ENCODE assay signal across 10 cellular contexts in genomic region chr14:21735200-21735599, GRCh38.
DNase-seq lines count a peak whose midpoint lies in the region; ATAC-seq and TF ChIP-seq lines count a peak whose summit lies in the region.
"Had no signal": no experiment of that assay in that cellular context is flagged by ENCODE, and none has a peak within 500 bp of the region (broad histone marks: within the 10 kb centered on the region; RNA-seq: fewer than 3 reads in every experiment).

No MANE protein-coding gene starts in this region.

- WGBS in testis, 2 donors = 81 to 83% methylated on average over 3 of the region's 3 CpGs

- intact Hi-C loops in activated naive CD4-positive, alpha-beta T cell treated with anti-CD3 and anti-CD28 coated beads for 36 hours (cut with micrococcal nuclease) = loop anchor here (2.0 to 10.0 kb wide), 3 partner anchors 14 to 832 kb away; no protein-coding TSS in a partner anchor
- intact Hi-C loops in naive thymus-derived CD4-positive, alpha-beta T cell (cut with micrococcal nuclease) = loop anchor here (2.0 to 10.0 kb wide), 2 partner anchors 14 to 920 kb away; no protein-coding TSS in a partner anchor
- intact Hi-C loops in testis (cut with DNase I; ENCODE audit: low total_unique reads) = no loop called here

- no peaks in the 10 kb centered on the region for H3K27me3 ChIP-seq in CD8-positive, alpha-beta memory T cell (ENCODE audit: insufficient read depth, low read length, poor library complexity, severe bottlenecking)
- no peaks in the 10 kb centered on the region for H3K27me3 ChIP-seq in naive thymus-derived CD4-positive, alpha-beta T cell (ENCODE audit: control insufficient read depth in 2 of 2, insufficient read depth in 2 of 2, low read length in 2 of 2)
- no peaks in the 10 kb centered on the region for H3K27me3 ChIP-seq in testis

- peak overlapping the region; percentile 65 for H3K27ac Mint-ChIP-seq in activated naive CD4-positive, alpha-beta T cell treated with anti-CD3 and anti-CD28 coated beads for 36 hours
- peak overlapping the region in 6 of 8 donors; percentile 15 to 86 (median 43) for H3K27ac Mint-ChIP-seq in CD8-positive, alpha-beta memory T cell
- H3K27ac Mint-ChIP-seq in activated CD8-positive, alpha-beta T cell treated with anti-CD3 and anti-CD28 coated beads, Interleukin-2, amount 10 ng/mL, durations not matched to agents 7 days and 5 days = no peak overlapping the region
- H3K27ac Mint-ChIP-seq in naive thymus-derived CD4-positive, alpha-beta T cell = peak overlapping the region in 3 of 9 donors; percentile 38 to 76 (median 45)

- peaks cover 23% of the 10 kb centered on the region for H3K27me3 Mint-ChIP-seq in activated naive CD4-positive, alpha-beta T cell treated with anti-CD3 and anti-CD28 coated beads for 36 hours (ENCODE audit: low read depth)
- peaks cover 15 to 42% of the 10 kb centered on the region in 2 donors for H3K27me3 Mint-ChIP-seq in CD8-positive, alpha-beta memory T cell
- H3K27me3 Mint-ChIP-seq in activated CD8-positive, alpha-beta T cell treated with anti-CD3 and anti-CD28 coated beads, Interleukin-2, amount 10 ng/mL, durations not matched to agents 7 days and 5 days (ENCODE audit: low read depth) = peaks cover 30% of the 10 kb centered on the region
- peaks cover 34 to 52% (median 43%) of the 10 kb centered on the region in 5 donors for H3K27me3 Mint-ChIP-seq in naive thymus-derived CD4-positive, alpha-beta T cell

- no peaks in the 10 kb centered on the region for H3K36me3 ChIP-seq in CD8-positive, alpha-beta memory T cell (ENCODE audit: insufficient read depth, low read length)
- H3K36me3 ChIP-seq in naive thymus-derived CD4-positive, alpha-beta T cell (ENCODE audit: control insufficient read depth in 2 of 3, insufficient read depth in 3 of 3, low read length in 3 of 3) = no peaks in the 10 kb centered on the region
- H3K36me3 ChIP-seq in testis (ENCODE audit: low read depth, missing control alignments) = no peaks in the 10 kb centered on the region

- no peak for TF ChIP-seq POLR2A in testis (IDR thresholded peaks at IDR 0.05)

- H3K4me1 Mint-ChIP-seq in activated naive CD4-positive, alpha-beta T cell treated with anti-CD3 and anti-CD28 coated beads for 36 hours (ENCODE audit: low read depth) = peaks cover 10% of the 10 kb centered on the region
- peaks cover 6 to 13% (median 10%) of the 10 kb centered on the region in 3 donors for H3K4me1 Mint-ChIP-seq in CD8-positive, alpha-beta memory T cell
- peaks cover 7% of the 10 kb centered on the region for H3K4me1 Mint-ChIP-seq in activated CD8-positive, alpha-beta T cell treated with anti-CD3 and anti-CD28 coated beads, Interleukin-2, amount 10 ng/mL, durations not matched to agents 7 days and 5 days (ENCODE audit: low read depth)
- H3K4me1 Mint-ChIP-seq in naive thymus-derived CD4-positive, alpha-beta T cell = peaks cover 6 to 14% (median 8%) of the 10 kb centered on the region in 7 donors

- TF ChIP-seq CTCF in testis (IDR thresholded peaks at IDR 0.05) = no peak

- no peaks in the 10 kb centered on the region for H3K9me3 Mint-ChIP-seq in activated naive CD4-positive, alpha-beta T cell treated with anti-CD3 and anti-CD28 coated beads for 36 hours
- H3K9me3 Mint-ChIP-seq in CD8-positive, alpha-beta memory T cell = no peaks in the 10 kb centered on the region
- H3K9me3 Mint-ChIP-seq in activated CD8-positive, alpha-beta T cell treated with anti-CD3 and anti-CD28 coated beads, Interleukin-2, amount 10 ng/mL, durations not matched to agents 7 days and 5 days (ENCODE audit: insufficient read depth) = no peaks in the 10 kb centered on the region
- no peaks in the 10 kb centered on the region for H3K9me3 Mint-ChIP-seq in naive thymus-derived CD4-positive, alpha-beta T cell

- POLR2A ChIA-PET in CD8-positive, alpha-beta memory T cell (lab: Charles Lee) = interaction anchor here (1.2 kb wide), 1 partner anchor 33 kb away, joined by 3 read pairs; no protein-coding TSS in a partner anchor
- POLR2A ChIA-PET in activated CD8-positive, alpha-beta T cell treated with anti-CD3 and anti-CD28 coated beads, Interleukin-2, amount 10 ng/mL, durations not matched to agents 7 days and 5 days (lab: Charles Lee) = interaction anchor here (1.4 kb wide), 1 partner anchor 835 kb away, joined by 7 read pairs; no protein-coding TSS in a partner anchor
- POLR2A ChIA-PET in naive thymus-derived CD4-positive, alpha-beta T cell (lab: Charles Lee) = interaction anchor here (0.6 to 1.8 kb wide), 7 partner anchors 14 to 1551 kb away, joined by 3 to 9 read pairs (median 4); partner anchors contain the start of gene HOMEZ

- no peak for DNase-seq in activated naive CD4-positive, alpha-beta T cell treated with anti-CD3 and anti-CD28 coated beads for 36 hours
- DNase-seq in activated naive CD4-positive, alpha-beta T cell treated with anti-CD3 and anti-CD28 coated beads, Interleukin-2, amount 50 U/mL, for 16 hours = no peak
- no peak for DNase-seq in CD8-positive, alpha-beta memory T cell
- no peak for DNase-seq in activated CD8-positive, alpha-beta T cell treated with anti-CD3 and anti-CD28 coated beads, Interleukin-2, amount 10 ng/mL, durations not matched to agents 7 days and 5 days
- DNase-seq in naive thymus-derived CD4-positive, alpha-beta T cell = no peak
- DNase-seq in testis = no peak
- no peak for DNase-seq in stimulated activated CD4-positive, alpha-beta T cell treated with anti-CD3 and anti-CD28 coated beads, Interleukin-1b, Interleukin-23, amount 100 ng/mL, for 48 hours
- DNase-seq: NCI-H1417 treated with DMSO at 0.1 percent for 48 hours, NCI-H510A had no signal

- H3K4me1 ChIP-seq in CD8-positive, alpha-beta memory T cell (ENCODE audit: insufficient read depth, low read length) = no peaks in the 10 kb centered on the region
- H3K4me1 ChIP-seq in naive thymus-derived CD4-positive, alpha-beta T cell (ENCODE audit: control insufficient read depth in 2 of 2, insufficient read depth in 2 of 2, low read length in 2 of 2) = no peaks in the 10 kb centered on the region
- no peaks in the 10 kb centered on the region for H3K4me1 ChIP-seq in testis
- H3K4me1 ChIP-seq: Caco-2 had no signal

- CTCF ChIA-PET in activated naive CD4-positive, alpha-beta T cell treated with anti-CD3 and anti-CD28 coated beads for 36 hours (lab: Charles Lee) = interaction anchor here (1.0 to 2.9 kb wide), 9 partner anchors 12 to 91 kb away, joined by 3 to 27 read pairs (median 3); no protein-coding TSS in a partner anchor
- CTCF ChIA-PET in CD8-positive, alpha-beta memory T cell (lab: Charles Lee) = interaction anchor here (1.0 to 2.9 kb wide), 7 partner anchors 9 to 834 kb away, joined by 3 to 7 read pairs (median 5); no protein-coding TSS in a partner anchor
- CTCF ChIA-PET in activated CD8-positive, alpha-beta T cell treated with anti-CD3 and anti-CD28 coated beads, Interleukin-2, amount 10 ng/mL, durations not matched to agents 7 days and 5 days (lab: Charles Lee) = interaction anchor here (1.0 to 3.3 kb wide), 11 partner anchors 11 to 1088 kb away, joined by 3 to 40 read pairs (median 4); partner anchors contain the start of gene OR4E1
- CTCF ChIA-PET in naive thymus-derived CD4-positive, alpha-beta T cell (lab: Charles Lee) = interaction anchor here (1.4 to 1.6 kb wide), 3 partner anchors 9 to 14 kb away, joined by 6 to 7 read pairs (median 7); no protein-coding TSS in a partner anchor

- no peak for ATAC-seq in activated CD8-positive, alpha-beta T cell treated with anti-CD3 and anti-CD28 coated beads, Interleukin-2, amount 10 ng/mL, durations not matched to agents 7 days and 5 days
- no peak for ATAC-seq in naive thymus-derived CD4-positive, alpha-beta T cell

- no peaks in the 10 kb centered on the region for H3K9me3 ChIP-seq in CD8-positive, alpha-beta memory T cell (ENCODE audit: low read length)
- H3K9me3 ChIP-seq in naive thymus-derived CD4-positive, alpha-beta T cell (ENCODE audit: control insufficient read depth in 2 of 3, low read length in 3 of 3) = no peaks in the 10 kb centered on the region
- no peaks in the 10 kb centered on the region for H3K9me3 ChIP-seq in testis
- H3K9me3 ChIP-seq: Caco-2 had no signal

- peak overlapping the region; percentile 61 for H3K4me3 Mint-ChIP-seq in activated naive CD4-positive, alpha-beta T cell treated with anti-CD3 and anti-CD28 coated beads for 36 hours
- H3K4me3 Mint-ChIP-seq in CD8-positive, alpha-beta memory T cell = peak overlapping the region in 6 of 7 donors; percentile 62 to 89 (median 82)
- peak overlapping the region; percentile 64 for H3K4me3 Mint-ChIP-seq in activated CD8-positive, alpha-beta T cell treated with anti-CD3 and anti-CD28 coated beads, Interleukin-2, amount 10 ng/mL, durations not matched to agents 7 days and 5 days
- H3K4me3 Mint-ChIP-seq in naive thymus-derived CD4-positive, alpha-beta T cell = peak overlapping the region; percentile 41 to 89 (median 63)

- H3K36me3 Mint-ChIP-seq in activated naive CD4-positive, alpha-beta T cell treated with anti-CD3 and anti-CD28 coated beads for 36 hours (ENCODE audit: low read depth) = no peaks in the 10 kb centered on the region
- H3K36me3 Mint-ChIP-seq in CD8-positive, alpha-beta memory T cell = no peaks in the 10 kb centered on the region
- peaks cover 2% of the 10 kb centered on the region for H3K36me3 Mint-ChIP-seq in activated CD8-positive, alpha-beta T cell treated with anti-CD3 and anti-CD28 coated beads, Interleukin-2, amount 10 ng/mL, durations not matched to agents 7 days and 5 days (ENCODE audit: low read depth)
- H3K36me3 Mint-ChIP-seq in naive thymus-derived CD4-positive, alpha-beta T cell = no peaks in the 10 kb centered on the region

- no peak overlapping the region for H3K4me3 ChIP-seq in CD8-positive, alpha-beta memory T cell (ENCODE audit: low read length)
- peak overlapping the region; percentile 19 for H3K4me3 ChIP-seq in naive thymus-derived CD4-positive, alpha-beta T cell (ENCODE audit: low read length)
- H3K4me3 ChIP-seq in testis = no peak overlapping the region

- no peak overlapping the region for H3K27ac ChIP-seq in CD8-positive, alpha-beta memory T cell (ENCODE audit: low read depth, low read length)
- no peak overlapping the region for H3K27ac ChIP-seq in naive thymus-derived CD4-positive, alpha-beta T cell (ENCODE audit: low read depth, low read length)
- no peak overlapping the region for H3K27ac ChIP-seq in testis
